Comparison of ENCODE assay signal across 19 cellular contexts in genomic region chr10:92735938-92736337, GRCh38. TPM values are rescaled to one million over a fixed set of nuclear protein-coding genes. Genes with fewer than 3 reads are reported as not detected.
DNase-seq lines count a peak whose midpoint lies in the region; ATAC-seq and TF ChIP-seq lines count a peak whose summit lies in the region.
"Had no signal": no experiment of that assay in that cellular context is flagged by ENCODE, and none has a peak within 500 bp of the region (broad histone marks: within the 10 kb centered on the region; RNA-seq: fewer than 3 reads in every experiment).

No MANE protein-coding gene starts in this region.

- DNase-seq in Karpas-422 (peak; percentile 39), activated B cell treated with CpG ODN at 0.5 μM for 24 hours (no peak), posterior cingulate gyrus (no peak), mesothelial cell of epicardium (ENCODE audit: low spot score in 2 of 2, unreplicated experiment in 2 of 2) (no peak)
- DNase-seq: AML-193; Caco-2; CD4-positive, alpha-beta T cell; GDM1; HCEC 1CT; HFFc6 had no signal

- H3K9me3 ChIP-seq in DOHH2 (ENCODE audit: control insufficient read depth, insufficient read depth, low read length): no peaks in the 10 kb centered on the region
- H3K9me3 ChIP-seq in Karpas-422 (ENCODE audit: low read length): no peaks in the 10 kb centered on the region
- H3K9me3 ChIP-seq: A549, Caco-2 had no signal

- TF ChIP-seq CTCF in DOHH2 (IDR thresholded peaks at IDR 0.05; ENCODE audit: low read depth, low read length, poor library complexity, severe bottlenecking) (no peak), activated B cell treated with CpG ODN at 0.5 μM for 24 hours (IDR thresholded peaks at IDR 0.05) (no peak), mesothelial cell of epicardium (IDR thresholded peaks at IDR 0.05; ENCODE audit: unreplicated experiment) (no peak)

- H3K36me3 ChIP-seq in DOHH2 (ENCODE audit: control insufficient read depth, low read length) (no peaks in the 10 kb centered on the region), Karpas-422 (ENCODE audit: insufficient read depth, low read length) (no peaks in the 10 kb centered on the region)

- ATAC-seq in activated B cell treated with CpG ODN at 0.5 μM for 24 hours (ENCODE audit: low read depth) (peak; percentile 89), SK-N-SH treated with all-trans-retinoic acid at 6 μM for 48 hours (no peak)
- peak; percentile 87 for ATAC-seq in stimulated activated memory B cell treated with anti-CD40 and anti-IgM and Interleukin-4, amounts not matched to agents 10 μg/mL and 1 μg/mL and 100 μg/mL, for 72 hours
- ATAC-seq: A549, GM23338 had no signal

- peaks cover 5% of the 10 kb centered on the region for H3K9me3 Mint-ChIP-seq in activated B cell treated with CpG ODN at 0.5 μM for 24 hours
- H3K9me3 Mint-ChIP-seq in stimulated activated memory B cell treated with anti-CD40 and anti-IgM and Interleukin-4, amounts not matched to agents 10 μg/mL and 1 μg/mL and 100 μg/mL, for 72 hours: peaks cover 9% of the 10 kb centered on the region
- no peaks in the 10 kb centered on the region for H3K9me3 Mint-ChIP-seq in mesothelial cell of epicardium
- H3K9me3 Mint-ChIP-seq: CD4-positive, alpha-beta T cell; GM23338; HFFc6 had no signal

- no peaks in the 10 kb centered on the region for H3K9me2 ChIP-seq in DOHH2 (replicated peaks; ENCODE audit: control insufficient read depth, low read length)
- no peaks in the 10 kb centered on the region for H3K9me2 ChIP-seq in Karpas-422 (replicated peaks; ENCODE audit: insufficient read depth, low read length)

- peak overlapping the region; percentile 50 for H3K27ac Mint-ChIP-seq in activated B cell treated with CpG ODN at 0.5 μM for 24 hours
- peak overlapping the region; percentile 72 for H3K27ac Mint-ChIP-seq in stimulated activated memory B cell treated with anti-CD40 and anti-IgM and Interleukin-4, amounts not matched to agents 10 μg/mL and 1 μg/mL and 100 μg/mL, for 72 hours
- H3K27ac Mint-ChIP-seq in mesothelial cell of epicardium: no peak overlapping the region
- H3K27ac Mint-ChIP-seq: CD4-positive, alpha-beta T cell; GM23338; HFFc6 had no signal

- no peak overlapping the region for H3K9ac ChIP-seq in Karpas-422 (ENCODE audit: low read length)

- H4K20me1 ChIP-seq in DOHH2 (ENCODE audit: control insufficient read depth, insufficient read depth, low read depth, low read length) (no peaks in the 10 kb centered on the region), Karpas-422 (ENCODE audit: insufficient read depth, low read depth, low read length) (no peaks in the 10 kb centered on the region)

- peaks cover 10% of the 10 kb centered on the region; the same call in 1 of the 2 replicates for H3F3A ChIP-seq in DOHH2 (ENCODE audit: control insufficient read depth, insufficient read depth)

- H2AFZ ChIP-seq in Karpas-422 (ENCODE audit: low read length): no peak overlapping the region
- H2AFZ ChIP-seq: GM23338 had no signal

- H3K4me2 ChIP-seq in DOHH2 (ENCODE audit: low read length) (0 out of 2 replicates have a peak overlapping the region, but pooled peaks have one; percentile 8), Karpas-422 (ENCODE audit: low read depth, low read length, poor library complexity, severe bottlenecking) (no peak overlapping the region)
- H3K4me2 ChIP-seq: A549, GM23338 had no signal

- H3K4me3 Mint-ChIP-seq in activated B cell treated with CpG ODN at 0.5 μM for 24 hours: peak overlapping the region; percentile 9
- no peak overlapping the region for H3K4me3 Mint-ChIP-seq in stimulated activated memory B cell treated with anti-CD40 and anti-IgM and Interleukin-4, amounts not matched to agents 10 μg/mL and 1 μg/mL and 100 μg/mL, for 72 hours
- no peak overlapping the region for H3K4me3 Mint-ChIP-seq in mesothelial cell of epicardium
- H3K4me3 Mint-ChIP-seq: CD4-positive, alpha-beta T cell; GM23338; HFFc6 had no signal

- intact Hi-C loops in activated B cell treated with CpG ODN at 0.5 μM for 24 hours (cut with micrococcal nuclease) (loop anchor here (2.0 kb wide), 1 partner anchor 15 kb away; no protein-coding TSS in a partner anchor), posterior cingulate gyrus (cut with DNase I) (no loop called here)

- H3K27me3 Mint-ChIP-seq in activated B cell treated with CpG ODN at 0.5 μM for 24 hours: no peaks in the 10 kb centered on the region
- H3K27me3 Mint-ChIP-seq in stimulated activated memory B cell treated with anti-CD40 and anti-IgM and Interleukin-4, amounts not matched to agents 10 μg/mL and 1 μg/mL and 100 μg/mL, for 72 hours: no peaks in the 10 kb centered on the region
- H3K27me3 Mint-ChIP-seq in mesothelial cell of epicardium (ENCODE audit: low read depth): peaks cover 23% of the 10 kb centered on the region

- H3K27ac ChIP-seq in DOHH2 (ENCODE audit: low read depth, low read length) (no peak overlapping the region), Karpas-422 (ENCODE audit: low read length) (no peak overlapping the region)
- H3K27ac ChIP-seq: 22Rv1, A549, C4-2B, HL-60 had no signal

- H3K4me1 ChIP-seq in DOHH2 (ENCODE audit: control insufficient read depth, low read length): peaks cover 60% of the 10 kb centered on the region
- H3K4me1 ChIP-seq in Karpas-422 (ENCODE audit: low read length): peaks cover 8% of the 10 kb centered on the region
- H3K4me1 ChIP-seq: A549, Caco-2 had no signal

- no peaks in the 10 kb centered on the region for H3K27me3 ChIP-seq in DOHH2 (ENCODE audit: control insufficient read depth, low read length)
- no peaks in the 10 kb centered on the region for H3K27me3 ChIP-seq in Karpas-422 (ENCODE audit: low read length)

- H3K36me3 Mint-ChIP-seq in activated B cell treated with CpG ODN at 0.5 μM for 24 hours (ENCODE audit: low read depth) (no peaks in the 10 kb centered on the region), mesothelial cell of epicardium (no peaks in the 10 kb centered on the region)
- peaks cover 5% of the 10 kb centered on the region for H3K36me3 Mint-ChIP-seq in stimulated activated memory B cell treated with anti-CD40 and anti-IgM and Interleukin-4, amounts not matched to agents 10 μg/mL and 1 μg/mL and 100 μg/mL, for 72 hours

- H3K4me1 Mint-ChIP-seq in activated B cell treated with CpG ODN at 0.5 μM for 24 hours: peaks cover 63% of the 10 kb centered on the region
- H3K4me1 Mint-ChIP-seq in stimulated activated memory B cell treated with anti-CD40 and anti-IgM and Interleukin-4, amounts not matched to agents 10 μg/mL and 1 μg/mL and 100 μg/mL, for 72 hours: peaks cover 44% of the 10 kb centered on the region
- H3K4me1 Mint-ChIP-seq in mesothelial cell of epicardium: no peaks in the 10 kb centered on the region
- H3K4me1 Mint-ChIP-seq: GM23338 had no signal

- POLR2A ChIA-PET in activated B cell treated with CpG ODN at 0.5 μM for 24 hours (lab: Charles Lee): interaction anchor here (0.7 to 1.1 kb wide), 4 partner anchors 13 to 46 kb away, joined by 3 to 4 read pairs (median 4); partner anchors contain the start of gene HHEX

- H3K4me3 ChIP-seq in DOHH2 (ENCODE audit: low read length) (no peak overlapping the region), Karpas-422 (ENCODE audit: low read length) (no peak overlapping the region)
- H3K4me3 ChIP-seq: A549, GM23338 had no signal

- H3K79me2 ChIP-seq in DOHH2 (ENCODE audit: control insufficient read depth, low read length): no peaks in the 10 kb centered on the region
- no peaks in the 10 kb centered on the region for H3K79me2 ChIP-seq in Karpas-422 (ENCODE audit: low read length)

- CTCF ChIA-PET in activated B cell treated with CpG ODN at 0.5 μM for 24 hours (lab: Charles Lee): no interaction called here

TF ChIP-seq in SK-N-SH treated with all-trans-retinoic acid at 6 μM for 48 hours, 23 proteins besides CTCF, POLR2A, EP300 and RAD21 (continues in another document):
- TF ChIP-seq PPARA (CRISPR knock-in tag; IDR thresholded peaks at IDR 0.05; ENCODE audit: borderline replicate concordance) (no peak), BACH2 (CRISPR knock-in tag; IDR thresholded peaks at IDR 0.05; ENCODE audit: borderline replicate concordance) (no peak), ESRRG (CRISPR knock-in tag; IDR thresholded peaks at IDR 0.05) (no peak), GLIS3 (CRISPR knock-in tag; IDR thresholded peaks at IDR 0.05) (no peak), PATZ1 (CRISPR knock-in tag; IDR thresholded peaks at IDR 0.05; ENCODE audit: borderline replicate concordance) (no peak), ZNF565 (CRISPR knock-in tag; conservative IDR thresholded peaks at IDR 0.05; ENCODE audit: low read depth) (no peak), ZNF8 (CRISPR knock-in tag; IDR thresholded peaks at IDR 0.05) (no peak), SNAI2 (CRISPR knock-in tag; IDR thresholded peaks at IDR 0.05) (no peak), ZNF70 (CRISPR knock-in tag; IDR thresholded peaks at IDR 0.05) (no peak)

RNA-seq across cellular contexts. Expression of gene HHEX, which starts 46.2 kb away (rescaled TPM):
- total RNA-seq in Karpas-422 (2014; rRNA removed; shearing (Covaris generic); ENCODE audit: low replicate concordance): 71.7 and 84.2 TPM in 2 replicates
- total RNA-seq in activated B cell treated with CpG ODN at 0.5 μM for 24 hours: 50.3 and 55.1 TPM in 2 replicates
- total RNA-seq in mesothelial cell of epicardium: 0.13 to 0.31 TPM in 2 of 3 replicates, not detected in the other
- total RNA-seq: Daoy had no signal

Comparison
In these comparisons a context has a peak if more than half of its experiments do, and no peak if none do; other contexts are left out.
1. RNA of gene HHEX, which starts 46.2 kb away (total RNA-seq): 71.7 to 84.2 TPM in Karpas-422 and 50.3 to 55.1 TPM in activated B cell treated with CpG ODN at 0.5 μM for 24 hours; 0.13 to 0.31 TPM in mesothelial cell of epicardium; every median in the first group is over 10 times any median in the second.